In genomic region chr13:21466527-21466926, GRCh38 we compare ENCODE assay signal across 19 cellular contexts. TPM values are rescaled to one million over a fixed set of nuclear protein-coding genes. Genes with fewer than 3 reads are reported as not detected.
DNase-seq lines count a peak whose midpoint lies in the region; ATAC-seq and TF ChIP-seq lines count a peak whose summit lies in the region.
"Had no signal": no experiment of that assay in that cellular context is flagged by ENCODE, and none has a peak within 500 bp of the region (broad histone marks: within the 10 kb centered on the region; RNA-seq: fewer than 3 reads in every experiment).

No MANE protein-coding gene starts in this region.

- POLR2A ChIA-PET in WTC11 (lab: Charles Lee): no interaction called here

- peak overlapping the region; percentile 100 for H2AFZ ChIP-seq in GM23338
- H2AFZ ChIP-seq: GM23248 had no signal

- ATAC-seq in GM23338: peak; percentile 52; the same call in 2 of the 3 replicates
- ATAC-seq in WTC11: peak; percentile 46; the same call in 1 of the 2 replicates
- peak; percentile 14 for ATAC-seq in mucosa of descending colon
- no peak for ATAC-seq in stimulated activated memory B cell treated with anti-CD40 and anti-IgM and Interleukin-4, amounts not matched to agents 10 μg/mL and 1 μg/mL and 100 μg/mL, for 72 hours
- ATAC-seq: HCT116 had no signal

- in situ Hi-C loops in GM13976 (cut with MboI; ENCODE audit: low sequenced_read_pairs, unreplicated experiment): no loop called here

- H3K4me1 Mint-ChIP-seq in GM23338: peaks cover 18% of the 10 kb centered on the region
- peaks cover 19% of the 10 kb centered on the region for H3K4me1 Mint-ChIP-seq in WTC11
- H3K4me1 Mint-ChIP-seq in stimulated activated memory B cell treated with anti-CD40 and anti-IgM and Interleukin-4, amounts not matched to agents 10 μg/mL and 1 μg/mL and 100 μg/mL, for 72 hours: no peaks in the 10 kb centered on the region
- H3K4me1 Mint-ChIP-seq: CD8-positive, alpha-beta memory T cell had no signal

- intact Hi-C loops in mucosa of descending colon (cut with DNase I, micrococcal nuclease): no loop called here

- H3K27me3 ChIP-seq in GM23338 (ENCODE audit: insufficient read depth): no peaks in the 10 kb centered on the region
- H3K27me3 ChIP-seq: SJSA1 had no signal

- H3K9me3 Mint-ChIP-seq in GM23338 (peaks cover 3% of the 10 kb centered on the region; the same call in 2 of the 3 replicates), WTC11 (peaks cover 9% of the 10 kb centered on the region)
- peaks cover 4% of the 10 kb centered on the region for H3K9me3 Mint-ChIP-seq in stimulated activated memory B cell treated with anti-CD40 and anti-IgM and Interleukin-4, amounts not matched to agents 10 μg/mL and 1 μg/mL and 100 μg/mL, for 72 hours

- H3K9me2 ChIP-seq in GM23338 (ENCODE audit: insufficient read depth): no peaks in the 10 kb centered on the region

- peaks cover 4% of the 10 kb centered on the region; the same call in 1 of the 2 replicates for H3F3A ChIP-seq in GM23338 (replicated peaks; ENCODE audit: low read depth)

- no peak for TF ChIP-seq CTCF in GM23338 (conservative IDR thresholded peaks at IDR 0.05; ENCODE audit: low read depth in 2 of 2)
- no peak for TF ChIP-seq CTCF in WTC11 (IDR thresholded peaks at IDR 0.05)
- no peak for TF ChIP-seq CTCF in mucosa of descending colon (IDR thresholded peaks at IDR 0.05)
- no peak for TF ChIP-seq CTCF in GM13976 (IDR thresholded peaks at IDR 0.05; ENCODE audit: borderline replicate concordance, control extremely low read depth, extremely low read depth, insufficient read depth, missing control alignments)

- no peaks in the 10 kb centered on the region for H3K36me3 Mint-ChIP-seq in GM23338 (ENCODE audit: low read depth)
- H3K36me3 Mint-ChIP-seq in WTC11: peaks cover 6% of the 10 kb centered on the region
- peaks cover 2% of the 10 kb centered on the region for H3K36me3 Mint-ChIP-seq in stimulated activated memory B cell treated with anti-CD40 and anti-IgM and Interleukin-4, amounts not matched to agents 10 μg/mL and 1 μg/mL and 100 μg/mL, for 72 hours

- H3K4me3 Mint-ChIP-seq in GM23338 (no peak overlapping the region), WTC11 (no peak overlapping the region)
- no peak overlapping the region for H3K4me3 Mint-ChIP-seq in stimulated activated memory B cell treated with anti-CD40 and anti-IgM and Interleukin-4, amounts not matched to agents 10 μg/mL and 1 μg/mL and 100 μg/mL, for 72 hours
- H3K4me3 Mint-ChIP-seq: CD8-positive, alpha-beta memory T cell had no signal

- H4K20me1 ChIP-seq in GM23338 (replicated peaks; ENCODE audit: insufficient read depth): no peaks in the 10 kb centered on the region

- H3K36me3 ChIP-seq in GM23338 (ENCODE audit: insufficient read depth): no peaks in the 10 kb centered on the region
- H3K36me3 ChIP-seq in mucosa of descending colon (ENCODE audit: low read depth): no peaks in the 10 kb centered on the region
- H3K36me3 ChIP-seq: SJSA1 had no signal

- no peak overlapping the region for H3K4me3 ChIP-seq in GM23338
- H3K4me3 ChIP-seq in mucosa of descending colon: no peak overlapping the region
- H3K4me3 ChIP-seq: GM23248, SJSA1 had no signal

- CTCF ChIA-PET in WTC11 (lab: Charles Lee): interaction anchor here (1.0 to 2.6 kb wide), 2 partner anchors 10 to 169 kb away, joined by 4 to 16 read pairs; no protein-coding TSS in a partner anchor

- DNase-seq in GM23338 (ENCODE audit: low spot score) (no peak), WTC11 (ENCODE audit: low spot score) (no peak), mucosa of descending colon (no peak), GM13976 (ENCODE audit: low spot score) (no peak), retina (no peak)
- no peak for DNase-seq in effector CD8-positive, alpha-beta T cell (lab: John Stamatoyannopoulos, UW)
- DNase-seq: CD8-positive, alpha-beta memory T cell; DMS79; GM23248; Kasumi-1; NCI-H1694; NCI-H2171; NCI-H524; NCI-H82 had no signal

- H3K9me3 ChIP-seq in mucosa of descending colon: peaks cover 3% of the 10 kb centered on the region
- H3K9me3 ChIP-seq: SJSA1 had no signal

- no peaks in the 10 kb centered on the region for H3K79me2 ChIP-seq in GM23338 (replicated peaks; ENCODE audit: insufficient read depth)

- H3K27ac Mint-ChIP-seq in GM23338 (no peak overlapping the region), WTC11 (0 out of 2 replicates have a peak overlapping the region, but pooled peaks have one; percentile 19)
- H3K27ac Mint-ChIP-seq in stimulated activated memory B cell treated with anti-CD40 and anti-IgM and Interleukin-4, amounts not matched to agents 10 μg/mL and 1 μg/mL and 100 μg/mL, for 72 hours: no peak overlapping the region

- H3K4me1 ChIP-seq in GM23338 (ENCODE audit: insufficient read depth): peaks cover 19% of the 10 kb centered on the region
- no peaks in the 10 kb centered on the region for H3K4me1 ChIP-seq in mucosa of descending colon (ENCODE audit: low read depth)
- H3K4me1 ChIP-seq: SJSA1 had no signal

- H3K4me2 ChIP-seq in GM23338: no peak overlapping the region

- peak overlapping the region; percentile 30; the same call in 1 of the 2 replicates for H3K27ac ChIP-seq in GM23338 (ENCODE audit: low read depth)
- peak overlapping the region; percentile 40 for H3K27ac ChIP-seq in temporal lobe (ENCODE audit: low read depth, low read length)
- H3K27ac ChIP-seq: C4-2B, GM23248, SJSA1 had no signal

- H3K27me3 Mint-ChIP-seq in GM23338 (ENCODE audit: insufficient read depth, low read depth, poor library complexity) (no peaks in the 10 kb centered on the region), WTC11 (ENCODE audit: low read depth) (peaks cover 3% of the 10 kb centered on the region)
- H3K27me3 Mint-ChIP-seq in stimulated activated memory B cell treated with anti-CD40 and anti-IgM and Interleukin-4, amounts not matched to agents 10 μg/mL and 1 μg/mL and 100 μg/mL, for 72 hours: no peaks in the 10 kb centered on the region

TF ChIP-seq in GM23338, 12 proteins besides CTCF, POLR2A, EP300 and RAD21 (continues in another document):
- TF ChIP-seq ZNF114 (CRISPR knock-in tag; IDR thresholded peaks at IDR 0.05): no peak
- no peak for TF ChIP-seq EZH2 (IDR thresholded peaks at IDR 0.05; ENCODE audit: low read depth, unreplicated experiment)
- TF ChIP-seq ETS1 (IDR thresholded peaks at IDR 0.05): no peak
- no peak for TF ChIP-seq CREB1 (CRISPR knock-in tag; IDR thresholded peaks at IDR 0.05; ENCODE audit: low read depth)
- no peak for TF ChIP-seq POLR2AphosphoS5 (IDR thresholded peaks at IDR 0.05; ENCODE audit: low read depth)
- no peak for TF ChIP-seq EZH2phosphoT487 (IDR thresholded peaks at IDR 0.05; ENCODE audit: unreplicated experiment)
- no peak for TF ChIP-seq JUNB (IDR thresholded peaks at IDR 0.05; ENCODE audit: unreplicated experiment)

TF ChIP-seq in WTC11, 78 proteins besides CTCF, POLR2A, EP300 and RAD21:
- TF ChIP-seq NFATC4 (CRISPR knock-in tag; IDR thresholded peaks at IDR 0.05) (no peak), NR2C2 (CRISPR knock-in tag; IDR thresholded peaks at IDR 0.05) (no peak), ZNF121 (CRISPR knock-in tag; IDR thresholded peaks at IDR 0.05) (no peak), ZNF317 (CRISPR knock-in tag; IDR thresholded peaks at IDR 0.05; ENCODE audit: borderline replicate concordance, low read depth) (no peak), CREB1 (CRISPR knock-in tag; IDR thresholded peaks at IDR 0.05) (no peak), SP1 (CRISPR knock-in tag; conservative IDR thresholded peaks at IDR 0.05) (no peak)

RNA-seq across cellular contexts. Expression of gene ZDHHC20, which starts 7.4 kb away (rescaled TPM):
- 119 and 129 TPM in 2 replicates for total RNA-seq in GM23338 (2014; rRNA removed; shearing (Covaris generic))
- polyA plus RNA-seq in GM23338 (2016; fragmentation: Nextera tagmentation; extraction: Ambion mirVana): 37.7 and 41.1 TPM in 2 replicates
- total RNA-seq in WTC11 (2021) (64.7 to 69.7 TPM (median 65.1 TPM) in 3 replicates), mucosa of descending colon (10 to 100 TPM; 55.2 to 77.4 (median 74.4) TPM), temporal lobe (77.4 TPM)
